Comparison of ENCODE assay signal across 2 cellular contexts in the genomic region with DNA sequence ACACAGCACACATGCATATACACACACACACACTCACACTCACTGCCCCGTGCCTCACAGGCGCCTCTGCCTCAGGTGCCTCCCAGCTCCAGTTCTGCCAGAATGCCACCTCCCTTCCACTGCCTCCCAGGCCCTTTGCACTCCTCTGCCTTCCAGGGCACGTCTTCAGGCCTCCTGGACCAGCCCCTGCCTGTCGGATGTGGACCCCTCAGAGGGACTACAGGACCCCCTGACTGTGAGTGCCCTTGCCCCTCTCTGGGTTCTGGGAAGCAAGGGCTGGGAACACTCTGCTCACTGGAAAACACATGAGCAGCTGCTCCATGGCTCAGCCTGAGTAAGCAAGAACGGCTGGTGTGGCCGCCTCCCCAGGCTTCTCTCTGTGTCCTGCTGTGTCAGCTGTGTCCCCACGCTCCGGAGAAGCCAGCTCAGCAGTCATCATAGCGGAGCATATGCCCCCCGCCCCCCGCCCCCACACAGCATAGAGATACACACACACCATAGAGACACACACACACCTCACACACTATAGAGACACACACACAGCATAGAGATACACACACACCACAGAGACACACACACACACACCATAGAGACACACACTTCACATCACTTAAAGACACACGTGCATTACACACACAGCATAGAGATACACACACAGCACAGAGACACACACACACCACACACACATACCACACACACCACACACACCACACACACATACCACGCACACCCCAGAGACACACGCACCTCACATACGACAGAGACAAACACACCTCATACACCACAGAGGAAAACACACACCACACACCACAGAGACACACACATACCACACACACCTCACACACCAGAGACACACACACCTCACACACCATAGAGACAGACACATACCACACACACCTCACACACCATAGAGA.
TF ChIP-seq lines count a peak whose summit lies in the region.

No MANE protein-coding gene starts in this region.

TF ChIP-seq in IMR-90, 13 proteins besides CTCF, POLR2A, EP300 and RAD21:
- TF ChIP-seq CHD1 (IDR thresholded peaks at IDR 0.05; ENCODE audit: low read depth, low read length) = no peak
- TF ChIP-seq RFX5 (IDR thresholded peaks at IDR 0.05; ENCODE audit: low read depth, low read length) = no peak
- TF ChIP-seq CEBPB (IDR thresholded peaks at IDR 0.05; ENCODE audit: low read depth, low read length) = no peak
- TF ChIP-seq, protein P1, sequence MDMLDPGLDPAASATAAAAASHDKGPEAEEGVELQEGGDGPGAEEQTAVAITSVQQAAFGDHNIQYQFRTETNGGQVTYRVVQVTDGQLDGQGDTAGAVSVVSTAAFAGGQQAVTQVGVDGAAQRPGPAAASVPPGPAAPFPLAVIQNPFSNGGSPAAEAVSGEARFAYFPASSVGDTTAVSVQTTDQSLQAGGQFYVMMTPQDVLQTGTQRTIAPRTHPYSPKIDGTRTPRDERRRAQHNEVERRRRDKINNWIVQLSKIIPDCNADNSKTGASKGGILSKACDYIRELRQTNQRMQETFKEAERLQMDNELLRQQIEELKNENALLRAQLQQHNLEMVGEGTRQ (IDR thresholded peaks at IDR 0.05; ENCODE audit: low read depth, low read length) = no peak
- no peak for TF ChIP-seq MAZ (IDR thresholded peaks at IDR 0.05; ENCODE audit: borderline replicate concordance, low read depth, low read length)
- TF ChIP-seq BHLHE40 (IDR thresholded peaks at IDR 0.05; ENCODE audit: low read depth, low read length) = no peak
- TF ChIP-seq RCOR1 (IDR thresholded peaks at IDR 0.05; ENCODE audit: insufficient replicate concordance, low read length) = no peak
- TF ChIP-seq SMC3 (IDR thresholded peaks at IDR 0.05; ENCODE audit: low read depth, low read length) = no peak
- no peak for TF ChIP-seq FOS (IDR thresholded peaks at IDR 0.05; ENCODE audit: low read depth, low read length)
- TF ChIP-seq, protein P2, sequence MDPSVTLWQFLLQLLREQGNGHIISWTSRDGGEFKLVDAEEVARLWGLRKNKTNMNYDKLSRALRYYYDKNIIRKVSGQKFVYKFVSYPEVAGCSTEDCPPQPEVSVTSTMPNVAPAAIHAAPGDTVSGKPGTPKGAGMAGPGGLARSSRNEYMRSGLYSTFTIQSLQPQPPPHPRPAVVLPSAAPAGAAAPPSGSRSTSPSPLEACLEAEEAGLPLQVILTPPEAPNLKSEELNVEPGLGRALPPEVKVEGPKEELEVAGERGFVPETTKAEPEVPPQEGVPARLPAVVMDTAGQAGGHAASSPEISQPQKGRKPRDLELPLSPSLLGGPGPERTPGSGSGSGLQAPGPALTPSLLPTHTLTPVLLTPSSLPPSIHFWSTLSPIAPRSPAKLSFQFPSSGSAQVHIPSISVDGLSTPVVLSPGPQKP (IDR thresholded peaks at IDR 0.05; ENCODE audit: borderline replicate concordance, low read depth, low read length) = no peak
- no peak for TF ChIP-seq MXI1 (IDR thresholded peaks at IDR 0.05; ENCODE audit: borderline replicate concordance, low read depth, low read length)
- no peak for TF ChIP-seq NFE2L2 (IDR thresholded peaks at IDR 0.05; ENCODE audit: low read depth, low read length)
- TF ChIP-seq MAFK (IDR thresholded peaks at IDR 0.05; ENCODE audit: low read depth, low read length) = no peak

TF ChIP-seq in GM12878, 131 proteins besides CTCF, POLR2A, EP300 and RAD21:
- no peak for TF ChIP-seq POLR2AphosphoS5 (IDR thresholded peaks at IDR 0.05; ENCODE audit: low read length)
- no peak for TF ChIP-seq TCF3 (IDR thresholded peaks at IDR 0.05; ENCODE audit: borderline replicate concordance, insufficient read depth, low read depth, low read length)
- TF ChIP-seq SRF (IDR thresholded peaks at IDR 0.05; ENCODE audit: low read depth in 2 of 2, low read length in 2 of 2) = no peak
- no peak for TF ChIP-seq IRF4 (IDR thresholded peaks at IDR 0.05; ENCODE audit: low read depth, low read length)
- TF ChIP-seq, protein P3, sequence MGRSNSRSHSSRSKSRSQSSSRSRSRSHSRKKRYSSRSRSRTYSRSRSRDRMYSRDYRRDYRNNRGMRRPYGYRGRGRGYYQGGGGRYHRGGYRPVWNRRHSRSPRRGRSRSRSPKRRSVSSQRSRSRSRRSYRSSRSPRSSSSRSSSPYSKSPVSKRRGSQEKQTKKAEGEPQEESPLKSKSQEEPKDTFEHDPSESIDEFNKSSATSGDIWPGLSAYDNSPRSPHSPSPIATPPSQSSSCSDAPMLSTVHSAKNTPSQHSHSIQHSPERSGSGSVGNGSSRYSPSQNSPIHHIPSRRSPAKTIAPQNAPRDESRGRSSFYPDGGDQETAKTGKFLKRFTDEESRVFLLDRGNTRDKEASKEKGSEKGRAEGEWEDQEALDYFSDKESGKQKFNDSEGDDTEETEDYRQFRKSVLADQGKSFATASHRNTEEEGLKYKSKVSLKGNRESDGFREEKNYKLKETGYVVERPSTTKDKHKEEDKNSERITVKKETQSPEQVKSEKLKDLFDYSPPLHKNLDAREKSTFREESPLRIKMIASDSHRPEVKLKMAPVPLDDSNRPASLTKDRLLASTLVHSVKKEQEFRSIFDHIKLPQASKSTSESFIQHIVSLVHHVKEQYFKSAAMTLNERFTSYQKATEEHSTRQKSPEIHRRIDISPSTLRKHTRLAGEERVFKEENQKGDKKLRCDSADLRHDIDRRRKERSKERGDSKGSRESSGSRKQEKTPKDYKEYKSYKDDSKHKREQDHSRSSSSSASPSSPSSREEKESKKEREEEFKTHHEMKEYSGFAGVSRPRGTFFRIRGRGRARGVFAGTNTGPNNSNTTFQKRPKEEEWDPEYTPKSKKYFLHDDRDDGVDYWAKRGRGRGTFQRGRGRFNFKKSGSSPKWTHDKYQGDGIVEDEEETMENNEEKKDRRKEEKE (IDR thresholded peaks at IDR 0.05) = no peak
- no peak for TF ChIP-seq NR2F1 (conservative IDR thresholded peaks at IDR 0.05)
- TF ChIP-seq IKZF1 (conservative IDR thresholded peaks at IDR 0.05) = no peak
- TF ChIP-seq JUNB (IDR thresholded peaks at IDR 0.05) = no peak
- no peak for TF ChIP-seq ATF7 (IDR thresholded peaks at IDR 0.05; ENCODE audit: low read depth)
- TF ChIP-seq ASH2L (IDR thresholded peaks at IDR 0.05; ENCODE audit: borderline replicate concordance, low read depth) = no peak
